In the genomic region with DNA sequence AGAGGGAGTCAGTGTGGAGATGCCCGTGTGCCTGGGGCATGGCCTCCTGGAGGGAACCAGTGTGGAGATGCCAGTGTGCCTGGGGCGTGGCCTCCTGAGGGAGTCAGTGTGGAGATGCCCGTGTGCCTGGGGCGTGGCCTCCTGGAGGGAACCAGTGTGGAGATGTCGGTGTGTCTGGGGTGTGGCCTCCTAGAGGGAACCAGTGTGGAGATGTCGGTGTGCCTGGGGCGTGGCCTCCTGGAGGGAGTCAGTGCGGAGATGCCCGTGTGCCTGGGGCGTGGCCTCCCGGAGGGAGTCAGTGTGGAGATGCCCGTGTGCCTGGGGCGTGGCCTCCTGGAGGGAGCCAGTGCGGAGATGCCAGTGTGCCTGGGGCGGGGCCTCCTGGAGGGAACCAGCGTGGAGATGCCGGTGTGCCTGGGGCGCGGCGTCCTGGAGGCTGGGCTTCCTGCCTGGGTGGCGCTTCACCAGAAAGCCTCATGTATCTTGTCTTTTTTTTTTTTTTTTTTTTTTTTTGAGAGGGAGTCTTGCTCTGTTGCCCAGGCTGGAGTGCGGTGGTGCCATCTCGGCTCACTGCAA, we compare ENCODE assay signal across 1 cellular context. TPM values are rescaled to one million over a fixed set of nuclear protein-coding genes. Genes with fewer than 3 reads are reported as not detected.
"Had no signal": no experiment of that assay in that cellular context is flagged by ENCODE, and none has a peak within 500 bp of the region (broad histone marks: within the 10 kb centered on the region; RNA-seq: fewer than 3 reads in every experiment).

No MANE protein-coding gene starts in this region.

RNA-seq across cellular contexts. Expression of a gene that starts 48.9 kb away (rescaled TPM):
- total RNA-seq: naive thymus-derived CD8-positive, alpha-beta T cell had no signal
